Comparison of ENCODE assay signal across 1 cellular context in the genomic region with DNA sequence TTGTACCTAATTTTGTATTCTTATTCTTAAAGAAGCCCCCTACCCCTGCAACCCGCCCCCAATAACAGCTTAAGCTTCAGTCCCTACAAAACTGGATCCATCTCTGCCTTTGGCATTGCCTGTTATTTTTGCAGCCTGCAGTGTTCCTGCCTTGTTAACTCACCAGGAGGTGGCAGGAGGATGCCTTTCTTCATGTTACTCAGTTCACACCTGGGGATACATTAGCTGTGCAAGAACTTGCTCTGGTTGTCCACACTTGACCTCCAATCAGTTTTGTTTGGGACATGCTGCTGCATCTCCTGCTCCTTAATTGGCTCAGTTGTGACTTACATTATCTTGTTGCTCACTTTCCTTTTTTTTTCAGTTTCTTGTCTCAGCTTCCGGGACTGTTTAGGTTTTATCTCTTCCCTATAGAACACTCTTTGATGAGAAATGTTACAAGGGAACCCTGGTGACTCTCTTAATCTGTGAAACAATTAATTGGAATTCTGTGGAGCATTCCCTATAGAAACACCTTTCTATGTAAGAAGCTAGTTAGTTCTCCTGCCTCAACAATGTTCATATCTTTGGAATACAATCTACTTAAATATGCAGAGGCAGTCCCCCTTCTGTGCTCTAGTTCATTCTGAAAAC.
TF ChIP-seq lines count a peak whose summit lies in the region.

No MANE protein-coding gene starts in this region.

TF ChIP-seq in H1, 55 proteins besides CTCF, POLR2A, EP300 and RAD21:
- TF ChIP-seq FOSL1 (IDR thresholded peaks at IDR 0.05; ENCODE audit: insufficient read depth, low read depth, low read length) (no peak), JUND (IDR thresholded peaks at IDR 0.05; ENCODE audit: low read length) (no peak), SRF (IDR thresholded peaks at IDR 0.05; ENCODE audit: low read depth, low read length) (no peak), CBX8 (IDR thresholded peaks at IDR 0.05; ENCODE audit: borderline replicate concordance, low read depth, low read length) (no peak), POU5F1 (IDR thresholded peaks at IDR 0.05; ENCODE audit: low read depth, low read length) (no peak), BACH1 (IDR thresholded peaks at IDR 0.05; ENCODE audit: low read length) (no peak), SIX5 (IDR thresholded peaks at IDR 0.05; ENCODE audit: low read depth, low read length) (no peak), ZNF274 (IDR thresholded peaks at IDR 0.05; ENCODE audit: borderline replicate concordance, extremely low read depth, low read length) (no peak), KDM1A (IDR thresholded peaks at IDR 0.05; ENCODE audit: borderline replicate concordance, low read length) (no peak)
